In genomic region chr16:5971924-5972323, GRCh38 we compare ENCODE assay signal across 19 cellular contexts.
A peak's percentile ranks its signal among the peaks of the same experiment; 100 is the strongest.
DNase-seq lines count a peak whose midpoint lies in the region; ATAC-seq and TF ChIP-seq lines count a peak whose summit lies in the region.
"Had no signal": no experiment of that assay in that cellular context is flagged by ENCODE, and none has a peak within 500 bp of the region (broad histone marks: within the 10 kb centered on the region; RNA-seq: fewer than 3 reads in every experiment).

No MANE protein-coding gene starts in this region.

- DNase-seq in NCI-H226 (peak; percentile 71), inferior parietal cortex (ENCODE audit: extremely low spot score) (peak; percentile 4), neural crest cell (ENCODE audit: low read depth, low spot score) (no peak), heart left ventricle (no peak)
- no peak for DNase-seq in activated effector memory CD4-positive, alpha-beta T cell treated with anti-CD3 and anti-CD28 coated beads, Interleukin-2, amount 50 U/mL, for 16 hours
- no peak for DNase-seq in activated T-helper 2 cell treated with anti-CD3 and anti-CD28 coated beads, Interferon-gamma antibody, Interleukin-2, Interleukin-4, amounts not matched to agents 10 μg/mL and 5 μg/mL and 100 μg/mL, durations not matched to agents 14 hours and 24 hours and 36 hours (ENCODE audit: low spot score)
- DNase-seq: BE2C; CD4-positive, alpha-beta T cell; CD8-positive, alpha-beta memory T cell; DMS 273 treated with DMSO at 0.1 percent for 48 hours; DMS79; EL; GDM1; H9 had no signal

- H3K27ac Mint-ChIP-seq in neural crest cell (ENCODE audit: unreplicated experiment) = peak overlapping the region; percentile 35
- no peak overlapping the region for H3K27ac Mint-ChIP-seq in activated T-helper 2 cell treated with anti-CD3 and anti-CD28 coated beads, Interferon-gamma antibody, Interleukin-2, Interleukin-4, amounts not matched to agents 10 μg/mL and 5 μg/mL and 100 μg/mL, durations not matched to agents 14 hours and 24 hours and 36 hours
- H3K27ac Mint-ChIP-seq: CD14-positive monocyte; CD4-positive, alpha-beta T cell; CD8-positive, alpha-beta memory T cell; GM23338; H9 had no signal

- WGBS in heart left ventricle, 4 donors = 61 to 77% (median 74%) methylated on average over 2 of the region's 2 CpGs

- H3K4me1 Mint-ChIP-seq in neural crest cell = no peaks in the 10 kb centered on the region
- no peaks in the 10 kb centered on the region for H3K4me1 Mint-ChIP-seq in activated T-helper 2 cell treated with anti-CD3 and anti-CD28 coated beads, Interferon-gamma antibody, Interleukin-2, Interleukin-4, amounts not matched to agents 10 μg/mL and 5 μg/mL and 100 μg/mL, durations not matched to agents 14 hours and 24 hours and 36 hours (ENCODE audit: low read depth)
- H3K4me1 Mint-ChIP-seq: CD14-positive monocyte; CD8-positive, alpha-beta memory T cell; H9 had no signal

- intact Hi-C loops in heart left ventricle (cut with DNase I) = no loop called here
- intact Hi-C loops in activated T-helper 2 cell treated with anti-CD3 and anti-CD28 coated beads, Interferon-gamma antibody, Interleukin-2, Interleukin-4, amounts not matched to agents 10 μg/mL and 5 μg/mL and 100 μg/mL, durations not matched to agents 14 hours and 24 hours and 36 hours (cut with micrococcal nuclease) = no loop called here

- no peaks in the 10 kb centered on the region for H3K36me3 ChIP-seq in heart left ventricle
- H3K36me3 ChIP-seq: BE2C; BLaER1 treated with 17β-estradiol and CSF1 and Interleukin-3, amounts not matched to agents 10 nM and 100 nM had no signal

- H3K36me3 Mint-ChIP-seq in neural crest cell (ENCODE audit: low read depth) = no peaks in the 10 kb centered on the region
- H3K36me3 Mint-ChIP-seq in activated T-helper 2 cell treated with anti-CD3 and anti-CD28 coated beads, Interferon-gamma antibody, Interleukin-2, Interleukin-4, amounts not matched to agents 10 μg/mL and 5 μg/mL and 100 μg/mL, durations not matched to agents 14 hours and 24 hours and 36 hours (ENCODE audit: low read depth) = no peaks in the 10 kb centered on the region
- H3K36me3 Mint-ChIP-seq: CD14-positive monocyte; CD8-positive, alpha-beta memory T cell had no signal

- peaks cover 0 to 10% (median 0%) of the 10 kb centered on the region in 12 donors for H3K9me3 ChIP-seq in heart left ventricle
- H3K9me3 ChIP-seq: BE2C had no signal

- TF ChIP-seq CTCF in neural crest cell (conservative IDR thresholded peaks at IDR 0.05) = no peak
- no peak for TF ChIP-seq CTCF in heart left ventricle (IDR thresholded peaks at IDR 0.05)

- no peaks in the 10 kb centered on the region for H3K27me3 ChIP-seq in heart left ventricle
- H3K27me3 ChIP-seq: BE2C; BLaER1 treated with 17β-estradiol and CSF1 and Interleukin-3, amounts not matched to agents 10 nM and 100 nM had no signal

- H3K9me3 Mint-ChIP-seq in neural crest cell = peaks cover 5% of the 10 kb centered on the region
- peaks cover 49% of the 10 kb centered on the region for H3K9me3 Mint-ChIP-seq in activated T-helper 2 cell treated with anti-CD3 and anti-CD28 coated beads, Interferon-gamma antibody, Interleukin-2, Interleukin-4, amounts not matched to agents 10 μg/mL and 5 μg/mL and 100 μg/mL, durations not matched to agents 14 hours and 24 hours and 36 hours
- H3K9me3 Mint-ChIP-seq: GM23338 had no signal

- no peak overlapping the region for H3K4me3 ChIP-seq in heart left ventricle
- H3K4me3 ChIP-seq: BLaER1 treated with 17β-estradiol and CSF1 and Interleukin-3, amounts not matched to agents 10 nM and 100 nM; GM12878; GM23338 had no signal

- no peak for ATAC-seq in heart left ventricle
- ATAC-seq: GM12878, GM23338, HCT116 had no signal

- no peak overlapping the region for H3K27ac ChIP-seq in heart left ventricle
- H3K27ac ChIP-seq: BLaER1 treated with 17β-estradiol and CSF1 and Interleukin-3, amounts not matched to agents 10 nM and 100 nM had no signal

- H3K27me3 Mint-ChIP-seq in neural crest cell (ENCODE audit: low read depth) = peaks cover 17% of the 10 kb centered on the region
- no peaks in the 10 kb centered on the region for H3K27me3 Mint-ChIP-seq in activated T-helper 2 cell treated with anti-CD3 and anti-CD28 coated beads, Interferon-gamma antibody, Interleukin-2, Interleukin-4, amounts not matched to agents 10 μg/mL and 5 μg/mL and 100 μg/mL, durations not matched to agents 14 hours and 24 hours and 36 hours (ENCODE audit: low read depth)
- H3K27me3 Mint-ChIP-seq: CD4-positive, alpha-beta T cell; CD8-positive, alpha-beta memory T cell had no signal

- no peak for TF ChIP-seq POLR2A in heart left ventricle (IDR thresholded peaks at IDR 0.05)

- H3K4me1 ChIP-seq in heart left ventricle = no peaks in the 10 kb centered on the region
- H3K4me1 ChIP-seq: BE2C had no signal

- no peak overlapping the region for H3K4me3 Mint-ChIP-seq in neural crest cell
- H3K4me3 Mint-ChIP-seq in activated T-helper 2 cell treated with anti-CD3 and anti-CD28 coated beads, Interferon-gamma antibody, Interleukin-2, Interleukin-4, amounts not matched to agents 10 μg/mL and 5 μg/mL and 100 μg/mL, durations not matched to agents 14 hours and 24 hours and 36 hours (ENCODE audit: low read depth) = no peak overlapping the region
- H3K4me3 Mint-ChIP-seq: CD14-positive monocyte; CD4-positive, alpha-beta T cell; CD8-positive, alpha-beta memory T cell; GM23338; H9 had no signal

Comparison
In these comparisons a context has a peak if more than half of its experiments do, and no peak if none do; other contexts are left out.
1. DNase-seq: peak in NCI-H226 (single experiment) and inferior parietal cortex (single experiment); none in neural crest cell (single experiment), heart left ventricle (0 of 5), activated effector memory CD4-positive, alpha-beta T cell treated with anti-CD3 and anti-CD28 coated beads, Interleukin-2, amount 50 U/mL, for 16 hours (single experiment) and activated T-helper 2 cell treated with anti-CD3 and anti-CD28 coated beads, Interferon-gamma antibody, Interleukin-2, Interleukin-4, amounts not matched to agents 10 μg/mL and 5 μg/mL and 100 μg/mL, durations not matched to agents 14 hours and 24 hours and 36 hours (single experiment).